25 cellular contexts compared by ENCODE assay signal in genomic region chr5:180900178-180900577, GRCh38. TPM values are rescaled to one million over a fixed set of nuclear protein-coding genes. Genes with fewer than 3 reads are reported as not detected.
A peak's percentile ranks its signal among the peaks of the same experiment; 100 is the strongest.
DNase-seq lines count a peak whose midpoint lies in the region; ATAC-seq and TF ChIP-seq lines count a peak whose summit lies in the region.
"Had no signal": no experiment of that assay in that cellular context is flagged by ENCODE, and none has a peak within 500 bp of the region (broad histone marks: within the 10 kb centered on the region; RNA-seq: fewer than 3 reads in every experiment).

No MANE protein-coding gene starts in this region.

- H3K4me1 ChIP-seq in heart right ventricle (peaks cover 0 to 7% (median 0%) of the 10 kb centered on the region in 9 donors), colonic mucosa (no peaks in the 10 kb centered on the region), mucosa of stomach (ENCODE audit: control insufficient read depth, insufficient read depth, low read length) (peaks cover 19% of the 10 kb centered on the region)

- ATAC-seq in heart right ventricle = peak in 3 of 8 donors; percentile 39 to 72 (median 57)
- no peak for ATAC-seq in HG02870 (IDR thresholded peaks at IDR 0.05; ENCODE audit: unreplicated experiment)
- ATAC-seq in HG03196 (IDR thresholded peaks at IDR 0.05; ENCODE audit: unreplicated experiment) = no peak
- ATAC-seq: GM12878, PC-3 had no signal

- DNase-seq in heart right ventricle (no peak), cardiac septum (ENCODE audit: low spot score) (no peak), colonic mucosa (no peak), NCI-H2081 treated with DMSO at 0.1 percent for 48 hours (lab: John Stamatoyannopoulos, UW) (no peak)
- DNase-seq in activated CD4-positive, alpha-beta T cell treated with anti-CD3 and anti-CD28 coated beads, Interleukin-2, amount 50 U/mL, for 4 hours = no peak
- DNase-seq: 8988T; CD4-positive, alpha-beta memory T cell; DND-41; H7; HFFc6; KG1; NCI-H1092 treated with DMSO at 0.1 percent for 48 hours; NCI-H2029 treated with DMSO at 0.1 percent for 48 hours; NCI-H2171 treated with DMSO at 0.1 percent for 48 hours; NCI-H524 treated with DMSO at 0.1 percent for 48 hours; NCI-H82; PC-3; SIG-M5; SK-N-SH had no signal

- intact Hi-C loops in heart right ventricle (cut with DNase I) (no loop called here), cardiac septum (cut with DNase I) (no loop called here), colonic mucosa (cut with DNase I) (no loop called here)

- H3K9ac ChIP-seq in colonic mucosa (ENCODE audit: low read depth in 2 of 2, low read length in 2 of 2) (no peak overlapping the region), mucosa of stomach (ENCODE audit: low read length) (no peak overlapping the region)
- H3K9ac ChIP-seq: BLaER1 treated with 17β-estradiol and CSF1 and Interleukin-3, amounts not matched to agents 10 nM and 100 nM; SK-N-SH had no signal

- WGBS in heart right ventricle, 2 donors = 59 to 71% methylated on average over 5 of the region's 5 CpGs

- H3K9me3 ChIP-seq in heart right ventricle (peaks cover 0 to 16% (median 0%) of the 10 kb centered on the region in 11 donors), colonic mucosa (no peaks in the 10 kb centered on the region), mucosa of stomach (ENCODE audit: control insufficient read depth, low read length) (no peaks in the 10 kb centered on the region)
- H3K9me3 ChIP-seq: SK-N-SH had no signal

- H3K4me3 ChIP-seq in heart right ventricle = no peak overlapping the region
- H3K4me3 ChIP-seq in colonic mucosa = peak overlapping the region; percentile 27
- H3K4me3 ChIP-seq in mucosa of stomach (ENCODE audit: low read length) = peak overlapping the region; percentile 29
- H3K4me3 ChIP-seq: BLaER1 treated with 17β-estradiol and CSF1 and Interleukin-3, amounts not matched to agents 10 nM and 100 nM; GM12878 had no signal

- H3K27me3 ChIP-seq in heart right ventricle (no peaks in the 10 kb centered on the region), colonic mucosa (no peaks in the 10 kb centered on the region), mucosa of stomach (ENCODE audit: control insufficient read depth, insufficient read depth, low read length) (no peaks in the 10 kb centered on the region)
- H3K27me3 ChIP-seq: BLaER1 treated with 17β-estradiol and CSF1 and Interleukin-3, amounts not matched to agents 10 nM and 100 nM had no signal

- H3K36me3 ChIP-seq in heart right ventricle = no peaks in the 10 kb centered on the region
- no peaks in the 10 kb centered on the region for H3K36me3 ChIP-seq in colonic mucosa
- H3K36me3 ChIP-seq in mucosa of stomach (ENCODE audit: control insufficient read depth, insufficient read depth, low read length) = no peaks in the 10 kb centered on the region
- H3K36me3 ChIP-seq: BLaER1 treated with 17β-estradiol and CSF1 and Interleukin-3, amounts not matched to agents 10 nM and 100 nM had no signal

- TF ChIP-seq CTCF in heart right ventricle (IDR thresholded peaks at IDR 0.05) (no peak), colonic mucosa (IDR thresholded peaks at IDR 0.05) (no peak)

- H3K27ac ChIP-seq in heart right ventricle = peak overlapping the region in 6 of 10 donors; percentile 28 to 58 (median 42)
- H3K27ac ChIP-seq in colonic mucosa = no peak overlapping the region
- H3K27ac ChIP-seq: BLaER1 treated with 17β-estradiol and CSF1 and Interleukin-3, amounts not matched to agents 10 nM and 100 nM; RWPE1 had no signal

RNA-seq across cellular contexts. Expression of gene BTNL8, which starts 1.2 kb away (rescaled TPM):
- under 1 TPM in 2 of 10 donors, not detected in 8; 0.18 to 0.28 TPM for total RNA-seq in heart right ventricle
- under 1 TPM in 1 of 2 donors, not detected in 1; 0.09 TPM for polyA plus RNA-seq in heart right ventricle
- 0.43 TPM for total RNA-seq in cardiac septum
- 10 to 100 TPM; 51.6 to 88.1 TPM for total RNA-seq in colonic mucosa
- total RNA-seq: CD4-positive, alpha-beta memory T cell; HFFc6; PC-3 had no signal
- polyA plus RNA-seq: CD4-positive, alpha-beta memory T cell; SK-N-SH had no signal

RNA-seq across cellular contexts. Expression of gene ZFP62, which starts 39.1 kb away (rescaled TPM):
- total RNA-seq in heart right ventricle = 10 to 100 TPM; 11.3 to 17.6 (median 13.6) TPM
- 10 to 100 TPM in 1 of 2 donors, 1 to 10 TPM in 1; 6.4 to 24.9 TPM for polyA plus RNA-seq in heart right ventricle
- total RNA-seq in cardiac septum = 19.4 TPM
- total RNA-seq in colonic mucosa = 10 to 100 TPM; 34.3 to 38.7 TPM

Comparison
In these comparisons a context has a peak if more than half of its experiments do, and no peak if none do; other contexts are left out.
1. H3K4me3 ChIP-seq: peak in colonic mucosa (single experiment) and mucosa of stomach (single experiment); none in heart right ventricle (0 of 10).
2. RNA of gene BTNL8, which starts 1.2 kb away (total RNA-seq): 51.6 to 88.1 TPM in colonic mucosa; 0.43 TPM in cardiac septum (single experiment) and 0.18 to 0.28 TPM in heart right ventricle; every median in the first group is over 10 times any median in the second.